In genomic region chr1:30731806-30732276, GRCh38 we compare ENCODE assay signal across 14 cellular contexts. TPM values are rescaled to one million over a fixed set of nuclear protein-coding genes. Genes with fewer than 3 reads are reported as not detected.
DNase-seq lines count a peak whose midpoint lies in the region; ATAC-seq, FAIRE-seq and TF ChIP-seq lines count a peak whose summit lies in the region.
"Had no signal": no experiment of that assay in that cellular context is flagged by ENCODE, and none has a peak within 500 bp of the region (broad histone marks: within the 10 kb centered on the region; RNA-seq: fewer than 3 reads in every experiment).

No MANE protein-coding gene starts in this region.

- H3K9me3 Mint-ChIP-seq in CD8-positive, alpha-beta T cell = no peaks in the 10 kb centered on the region
- no peaks in the 10 kb centered on the region for H3K9me3 Mint-ChIP-seq in central memory CD8-positive, alpha-beta T cell

- POLR2A ChIA-PET in CD8-positive, alpha-beta T cell (lab: Charles Lee) = interaction anchor here (1.2 to 10.7 kb wide), 4 partner anchors 11 to 26 kb away, joined by 4 to 101 read pairs (median 31); partner anchors contain the start of gene LAPTM5

- TF ChIP-seq POLR2A in spleen (IDR thresholded peaks at IDR 0.05) = no peak

- no peak overlapping the region for H3K4me3 ChIP-seq in CD8-positive, alpha-beta T cell (ENCODE audit: low read depth, low read length)
- H3K4me3 ChIP-seq in Karpas-422 (ENCODE audit: low read length) (no peak overlapping the region), spleen (no peak overlapping the region)
- H3K4me3 ChIP-seq: coronary artery, PC-9, SK-N-MC had no signal

- peaks cover 26% of the 10 kb centered on the region for H3K4me1 Mint-ChIP-seq in CD8-positive, alpha-beta T cell (ENCODE audit: low read depth)
- H3K4me1 Mint-ChIP-seq in central memory CD8-positive, alpha-beta T cell = peaks cover 36% of the 10 kb centered on the region

- no peaks in the 10 kb centered on the region for H3K27me3 Mint-ChIP-seq in CD8-positive, alpha-beta T cell (ENCODE audit: low read depth)
- no peaks in the 10 kb centered on the region for H3K27me3 Mint-ChIP-seq in central memory CD8-positive, alpha-beta T cell

- H3K36me3 Mint-ChIP-seq in CD8-positive, alpha-beta T cell = peaks cover 50% of the 10 kb centered on the region
- H3K36me3 Mint-ChIP-seq in central memory CD8-positive, alpha-beta T cell (ENCODE audit: insufficient read depth) = peaks cover 50% of the 10 kb centered on the region

- CTCF ChIA-PET in CD8-positive, alpha-beta T cell (lab: Charles Lee) = interaction anchor here (0.7 to 17.1 kb wide), 8 partner anchors 11 to 50 kb away, joined by 3 to 485 read pairs (median 8); partner anchors contain the start of gene LAPTM5

- H2AFZ ChIP-seq in Karpas-422 (ENCODE audit: low read length) = no peak overlapping the region
- H2AFZ ChIP-seq: PC-9 had no signal

- peaks cover 13% of the 10 kb centered on the region for H3K4me1 ChIP-seq in CD8-positive, alpha-beta T cell (ENCODE audit: insufficient read depth, low read length)
- H3K4me1 ChIP-seq in Karpas-422 (ENCODE audit: low read length) = peaks cover 53% of the 10 kb centered on the region
- H3K4me1 ChIP-seq in spleen = peaks cover 17 to 80% (median 33%) of the 10 kb centered on the region in 6 donors

- DNase-seq in CD8-positive, alpha-beta T cell = no peak
- DNase-seq in Karpas-422 (no peak), spleen (no peak), HTR-8/SVneo (ENCODE audit: insufficient read length, low spot score) (no peak), NCI-H1930 (lab: John Stamatoyannopoulos, UW) (no peak), cardiac septum (ENCODE audit: low spot score) (no peak)
- DNase-seq in central memory CD8-positive, alpha-beta T cell (ENCODE audit: low spot score in 2 of 2) = no peak
- DNase-seq: NCI-H2081 treated with DMSO at 0.1 percent for 48 hours had no signal

- 80 to 90% (median 82%) methylated on average over 8 of the region's 8 CpGs for WGBS in spleen, 5 donors

- peak overlapping the region; percentile 86 for H3K27ac Mint-ChIP-seq in CD8-positive, alpha-beta T cell
- peak overlapping the region; percentile 81 for H3K27ac Mint-ChIP-seq in central memory CD8-positive, alpha-beta T cell (ENCODE audit: low read depth)

- no peak for TF ChIP-seq CTCF in CD8-positive, alpha-beta T cell (IDR thresholded peaks at IDR 0.05)
- no peak for TF ChIP-seq CTCF in spleen (IDR thresholded peaks at IDR 0.05 in 8 of 11, conservative IDR thresholded peaks at IDR 0.05 in 3 of 11)

- no peak overlapping the region for H3K4me2 ChIP-seq in Karpas-422 (ENCODE audit: low read depth, low read length, poor library complexity, severe bottlenecking)
- H3K4me2 ChIP-seq: PC-9 had no signal

- no peaks in the 10 kb centered on the region for H3K9me2 ChIP-seq in Karpas-422 (replicated peaks; ENCODE audit: insufficient read depth, low read length)

- no peaks in the 10 kb centered on the region for H3K27me3 ChIP-seq in CD8-positive, alpha-beta T cell (ENCODE audit: insufficient read depth, low read length)
- H3K27me3 ChIP-seq in Karpas-422 (ENCODE audit: low read length) (no peaks in the 10 kb centered on the region), spleen (replicated peaks in 1 of 7) (no peaks in the 10 kb centered on the region)

- H3K27ac ChIP-seq in CD8-positive, alpha-beta T cell (ENCODE audit: low read depth, low read length) = peak overlapping the region; percentile 10
- H3K27ac ChIP-seq in Karpas-422 (ENCODE audit: low read length) = no peak overlapping the region
- H3K27ac ChIP-seq in spleen = peak overlapping the region in 5 of 8 donors; percentile 12 to 81 (median 68)
- H3K27ac ChIP-seq: coronary artery, epithelial cell of prostate, PC-9, SK-N-MC had no signal

- H3K36me3 ChIP-seq in CD8-positive, alpha-beta T cell (ENCODE audit: insufficient read depth, low read length) = peaks cover 36% of the 10 kb centered on the region
- H3K36me3 ChIP-seq in Karpas-422 (ENCODE audit: insufficient read depth, low read length) = 0 out of 2 replicates have a peak, but pooled peaks cover 6% of the 10 kb centered on the region
- H3K36me3 ChIP-seq in spleen = peaks cover 0 to 55% (median 46%) of the 10 kb centered on the region in 6 donors

- intact Hi-C loops in CD8-positive, alpha-beta T cell (cut with DNase I, micrococcal nuclease) = loop anchor here in 1 of 2 experiments (1.0 kb wide), 1 partner anchor 11 kb away; no protein-coding TSS in a partner anchor
- intact Hi-C loops in spleen (cut with DNase I; ENCODE audit: low total_unique reads) (no loop called here), cardiac septum (cut with DNase I) (no loop called here)

- no peak for FAIRE-seq in HTR-8/SVneo (lab: Jason Lieb, UNC)
- FAIRE-seq: astrocyte had no signal

- H3K79me2 ChIP-seq in Karpas-422 (ENCODE audit: low read length) = no peaks in the 10 kb centered on the region

- H4K20me1 ChIP-seq in Karpas-422 (ENCODE audit: insufficient read depth, low read depth, low read length) = no peaks in the 10 kb centered on the region

- no peak overlapping the region for H3K4me3 Mint-ChIP-seq in CD8-positive, alpha-beta T cell
- H3K4me3 Mint-ChIP-seq in central memory CD8-positive, alpha-beta T cell = peak overlapping the region; percentile 17

- H3K9ac ChIP-seq in Karpas-422 (ENCODE audit: low read length) = peak overlapping the region; percentile 21; the same call in 1 of the 2 replicates

- peak; percentile 8 for ATAC-seq in CD8-positive, alpha-beta T cell
- no peak for ATAC-seq in central memory CD8-positive, alpha-beta T cell (replicated peaks; ENCODE audit: extremely low read depth, poor library complexity, severe bottlenecking)

- H3K9me3 ChIP-seq in CD8-positive, alpha-beta T cell (ENCODE audit: low read length) = no peaks in the 10 kb centered on the region
- H3K9me3 ChIP-seq in Karpas-422 (ENCODE audit: low read length) (no peaks in the 10 kb centered on the region), spleen (no peaks in the 10 kb centered on the region)

RNA-seq across cellular contexts. Expression of gene MATN1, which starts 8.5 kb away (rescaled TPM):
- 1 to 10 TPM; 6.6 to 7.4 TPM for total RNA-seq in CD8-positive, alpha-beta T cell
- total RNA-seq in Karpas-422 (2014; rRNA removed; shearing (Covaris generic); ENCODE audit: low replicate concordance) = 0.19 and 1.2 TPM in 2 replicates
- total RNA-seq in spleen = 1 to 10 TPM in 1 of 7 donors, under 1 TPM in 5, not detected in 1; 0.30 to 1.1 (median 0.69) TPM
- under 1 TPM; 0.04 to 0.08 (median 0.06) TPM for polyA plus RNA-seq in spleen
- total RNA-seq in cardiac septum = not detected

RNA-seq across cellular contexts. Expression of gene LAPTM5, which starts 25.7 kb away (rescaled TPM):
- total RNA-seq in CD8-positive, alpha-beta T cell = 100 to 1,000 TPM; 629 to 653 TPM
- 117 and 184 TPM in 2 replicates for total RNA-seq in Karpas-422 (2014; rRNA removed; shearing (Covaris generic); ENCODE audit: low replicate concordance)
- total RNA-seq in spleen (100 to 1,000 TPM; 473 to 747 (median 586) TPM), cardiac septum (14.2 TPM)
- polyA plus RNA-seq in spleen = 100 to 1,000 TPM; 419 to 691 (median 502) TPM
- total RNA-seq: G401 had no signal
